Comparison of ENCODE assay signal across 2 cellular contexts in the genomic region with DNA sequence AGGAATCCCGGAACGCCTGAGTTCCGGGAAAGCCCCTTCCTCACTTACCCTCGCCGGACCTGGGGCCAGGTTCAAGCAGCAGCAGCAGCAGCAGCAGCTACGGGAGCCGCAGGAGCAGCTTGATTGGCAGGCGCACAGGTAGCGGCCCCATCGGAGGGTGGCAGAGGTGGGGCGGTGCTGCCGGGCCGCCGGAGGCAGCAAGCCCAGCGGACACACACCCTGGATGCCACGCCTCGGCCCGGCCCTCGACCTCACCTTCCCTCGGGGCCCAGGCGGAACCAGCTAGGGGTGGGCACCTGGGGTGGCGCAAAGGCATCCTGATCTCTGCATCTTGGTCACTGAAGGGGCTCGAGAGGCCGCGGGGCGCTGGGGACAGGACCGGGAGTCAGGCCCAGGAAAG. TPM values are rescaled to one million over a fixed set of nuclear protein-coding genes. Genes with fewer than 3 reads are reported as not detected.
"Had no signal": no experiment of that assay in that cellular context is flagged by ENCODE, and none has a peak within 500 bp of the region (broad histone marks: within the 10 kb centered on the region; RNA-seq: fewer than 3 reads in every experiment).

No MANE protein-coding gene starts in this region.

RNA-seq across cellular contexts. Expression of a gene that starts 11.0 kb away (rescaled TPM):
- total RNA-seq: ascending aorta, vagina had no signal
